Comparison of ENCODE assay signal across 18 cellular contexts in genomic region chr15:27670481-27670880, GRCh38.
"Had no signal": no experiment of that assay in that cellular context is flagged by ENCODE, and none has a peak within 500 bp of the region (broad histone marks: within the 10 kb centered on the region; RNA-seq: fewer than 3 reads in every experiment).

No MANE protein-coding gene starts in this region.

- DNase-seq: activated CD4-positive, alpha-beta T cell treated with anti-CD3 and anti-CD28 coated beads for 36 hours; activated CD8-positive, alpha-beta memory T cell treated with anti-CD3 and anti-CD28 coated beads, Interleukin-2, amount 50 U/mL, for 4 hours; activated CD8-positive, alpha-beta T cell treated with anti-CD3 and anti-CD28 coated beads for 36 hours; activated naive CD8-positive, alpha-beta T cell treated with anti-CD3 and anti-CD28 coated beads, Interleukin-2, amount 10 ng/mL, durations not matched to agents 7 days and 5 days; activated T-cell treated with anti-CD3 and anti-CD28 coated beads, Interleukin-2, amount 50 U/mL, for 72 hours; glutamatergic neuron; left colon; mammary epithelial cell; natural killer cell; occipital lobe; sigmoid colon; stimulated activated CD4-positive, alpha-beta T cell treated with anti-CD3 and anti-CD28 coated beads, Interleukin-2, amount 100 ng/mL, for 48 hours; T1000; WERI-Rb-1 had no signal

- H3K9me3 Mint-ChIP-seq: activated CD8-positive, alpha-beta T cell treated with anti-CD3 and anti-CD28 coated beads for 36 hours had no signal

- H3K36me3 ChIP-seq: esophagus muscularis mucosa, sigmoid colon, thoracic aorta, WERI-Rb-1 had no signal

- H3K27me3 Mint-ChIP-seq: activated CD8-positive, alpha-beta T cell treated with anti-CD3 and anti-CD28 coated beads for 36 hours; activated naive CD8-positive, alpha-beta T cell treated with anti-CD3 and anti-CD28 coated beads, Interleukin-2, amount 10 ng/mL, durations not matched to agents 7 days and 5 days; stimulated activated naive CD8-positive, alpha-beta T cell treated with anti-CD3 and anti-CD28 coated beads, Interleukin-15, Interleukin-2, amounts not matched to agents 100 ng/mL and 50 ng/mL, for 24 hours had no signal

- H3K4me3 Mint-ChIP-seq: activated CD4-positive, alpha-beta T cell treated with anti-CD3 and anti-CD28 coated beads for 36 hours; activated CD8-positive, alpha-beta T cell treated with anti-CD3 and anti-CD28 coated beads for 36 hours; activated naive CD8-positive, alpha-beta T cell treated with anti-CD3 and anti-CD28 coated beads, Interleukin-2, amount 10 ng/mL, durations not matched to agents 7 days and 5 days; activated T-cell treated with anti-CD3 and anti-CD28 coated beads, Interleukin-2, amount 50 U/mL, for 72 hours; natural killer cell; stimulated activated naive CD8-positive, alpha-beta T cell treated with anti-CD3 and anti-CD28 coated beads, Interleukin-15, Interleukin-2, amounts not matched to agents 100 ng/mL and 50 ng/mL, for 24 hours had no signal

- H3K27ac ChIP-seq: esophagus muscularis mucosa, thoracic aorta, WERI-Rb-1 had no signal

- ATAC-seq: activated CD4-positive, alpha-beta T cell treated with anti-CD3 and anti-CD28 coated beads for 36 hours; activated CD8-positive, alpha-beta T cell treated with anti-CD3 and anti-CD28 coated beads for 36 hours; activated T-cell treated with anti-CD3 and anti-CD28 coated beads, Interleukin-2, amount 50 U/mL, for 72 hours; left colon; mucosa of descending colon; natural killer cell had no signal

- H3K27ac Mint-ChIP-seq: activated CD4-positive, alpha-beta T cell treated with anti-CD3 and anti-CD28 coated beads for 36 hours; activated CD8-positive, alpha-beta T cell treated with anti-CD3 and anti-CD28 coated beads for 36 hours; activated naive CD8-positive, alpha-beta T cell treated with anti-CD3 and anti-CD28 coated beads, Interleukin-2, amount 10 ng/mL, durations not matched to agents 7 days and 5 days; activated T-cell treated with anti-CD3 and anti-CD28 coated beads, Interleukin-2, amount 50 U/mL, for 72 hours; natural killer cell; stimulated activated naive CD8-positive, alpha-beta T cell treated with anti-CD3 and anti-CD28 coated beads, Interleukin-15, Interleukin-2, amounts not matched to agents 100 ng/mL and 50 ng/mL, for 24 hours had no signal

- H3K36me3 Mint-ChIP-seq: activated naive CD8-positive, alpha-beta T cell treated with anti-CD3 and anti-CD28 coated beads, Interleukin-2, amount 10 ng/mL, durations not matched to agents 7 days and 5 days; natural killer cell had no signal

- H3K4me1 Mint-ChIP-seq: activated CD4-positive, alpha-beta T cell treated with anti-CD3 and anti-CD28 coated beads for 36 hours; activated naive CD8-positive, alpha-beta T cell treated with anti-CD3 and anti-CD28 coated beads, Interleukin-2, amount 10 ng/mL, durations not matched to agents 7 days and 5 days; natural killer cell had no signal

- H3K9me3 ChIP-seq: esophagus muscularis mucosa, sigmoid colon, thoracic aorta had no signal

- H3K27me3 ChIP-seq: esophagus muscularis mucosa, sigmoid colon had no signal

- H3K4me3 ChIP-seq: esophagus muscularis mucosa, mucosa of descending colon, sigmoid colon, thoracic aorta had no signal
